ENCODE assay signal across 19 cellular contexts in genomic region chr7:141568227-141568626, GRCh38. TPM values are rescaled to one million over a fixed set of nuclear protein-coding genes. Genes with fewer than 3 reads are reported as not detected.
DNase-seq lines count a peak whose midpoint lies in the region; ATAC-seq, FAIRE-seq and TF ChIP-seq lines count a peak whose summit lies in the region.
"Had no signal": no experiment of that assay in that cellular context is flagged by ENCODE, and none has a peak within 500 bp of the region (broad histone marks: within the 10 kb centered on the region; RNA-seq: fewer than 3 reads in every experiment).

No MANE protein-coding gene starts in this region.

- H3K4me3 ChIP-seq in HepG2 (replicated peaks in 1 of 3; ENCODE audit: insufficient read depth in 1 of 3, low read depth in 2 of 3, low read length in 3 of 3) = no peak overlapping the region
- H3K4me3 ChIP-seq: GM23338, K562 had no signal

- H4K5ac ChIP-seq in H9 (ENCODE audit: insufficient read length, low read depth, low read length) = no peak overlapping the region

- TF ChIP-seq CTCF in H9 (conservative IDR thresholded peaks at IDR 0.05) (no peak), HepG2 (CRISPR knock-in tag; IDR thresholded peaks at IDR 0.05) (no peak)

- no peak overlapping the region for H4K8ac ChIP-seq in H9 (replicated peaks; ENCODE audit: insufficient read length, low read depth, low read length)

- no peaks in the 10 kb centered on the region for H3K4me1 ChIP-seq in H9 (ENCODE audit: insufficient read depth, low read length)
- no peaks in the 10 kb centered on the region for H3K4me1 ChIP-seq in HepG2 (ENCODE audit: insufficient read depth, low read length)

- intact Hi-C loops in HepG2 (cut with micrococcal nuclease; ENCODE audit: unreplicated experiment) = no loop called here

- H3K36me3 Mint-ChIP-seq in H9 (ENCODE audit: insufficient read depth in 1 of 3, low read depth in 3 of 3) = peaks cover 5 to 18% (median 12%) of the 10 kb centered on the region in 3 experiments; a peak in 5 of 7 replicates
- H3K36me3 Mint-ChIP-seq in natural killer cell treated with Interleukin-12 subunit alpha and Interleukin-12 subunit beta and Interleukin-15 and Interleukin-18, amount 100 ng/mL, for 72 hours = peaks cover 65% of the 10 kb centered on the region

- no peak overlapping the region for H2AK5ac ChIP-seq in H9 (ENCODE audit: insufficient read length, low read length)

- H3K27me3 Mint-ChIP-seq in H9 (ENCODE audit: low read depth) = no peaks in the 10 kb centered on the region
- no peaks in the 10 kb centered on the region for H3K27me3 Mint-ChIP-seq in natural killer cell treated with Interleukin-12 subunit alpha and Interleukin-12 subunit beta and Interleukin-15 and Interleukin-18, amount 100 ng/mL, for 72 hours

- no peaks in the 10 kb centered on the region for H3K9me3 ChIP-seq in H9 (ENCODE audit: control insufficient read depth, low read depth, low read length)
- H3K9me3 ChIP-seq in HepG2 (ENCODE audit: low read length) = no peaks in the 10 kb centered on the region

- TF ChIP-seq EP300 in HepG2 (IDR thresholded peaks at IDR 0.05; ENCODE audit: low read depth in 2 of 2, low read length in 2 of 2) (no peak), HepG2 (CRISPR knock-in tag; IDR thresholded peaks at IDR 0.05; ENCODE audit: borderline replicate concordance) (no peak)

- H4K20me1 ChIP-seq in H9 (ENCODE audit: control insufficient read depth, insufficient read depth, insufficient read length) (no peaks in the 10 kb centered on the region), HepG2 (ENCODE audit: insufficient read depth, low read length) (no peaks in the 10 kb centered on the region)

- no TSS peak for BruUV-seq in HepG2 (replicated peaks; lab: Mats Ljungman, UMichigan)

- no peak for DNase-seq in H9
- DNase-seq in astrocyte of the hippocampus (ENCODE audit: low read depth, low spot score) = peak; percentile 11
- DNase-seq in globus pallidus (ENCODE audit: low spot score) = peak; percentile 31
- peak; percentile 6 for DNase-seq in midbrain (lab: John Stamatoyannopoulos, UW)
- no peak for DNase-seq in HepG2 (ENCODE audit: low spot score)
- no peak for DNase-seq in natural killer cell treated with Interleukin-12 subunit alpha and Interleukin-12 subunit beta and Interleukin-15 and Interleukin-18, amount 100 ng/mL, for 72 hours (ENCODE audit: low spot score)
- no peak for DNase-seq in stimulated activated CD4-positive, alpha-beta T cell treated with anti-CD3 and anti-CD28 coated beads, Interleukin-4, amount 100 ng/mL, for 1 hour
- DNase-seq: ACHN, DMS79 treated with DMSO at 0.1 percent for 48 hours, NCI-H1092 treated with DMSO at 0.1 percent for 48 hours, NCI-H2081, NCI-H2171 treated with DMSO at 0.1 percent for 48 hours, OCI-M1, SHP77 treated with DMSO at 0.1 percent for 48 hours had no signal

- WGBS in H9 (ENCODE audit: extremely low coverage, insufficient read length, low lambda C conversion rate) = no CpG with 5 or more reads among the region's 4 CpGs
- WGBS in HepG2 (ENCODE audit: low lambda C conversion rate) = 100% methylated on average over 4 of the region's 4 CpGs

- no peaks in the 10 kb centered on the region for H3K9me3 Mint-ChIP-seq in H9
- peaks cover 6% of the 10 kb centered on the region for H3K9me3 Mint-ChIP-seq in natural killer cell treated with Interleukin-12 subunit alpha and Interleukin-12 subunit beta and Interleukin-15 and Interleukin-18, amount 100 ng/mL, for 72 hours
- H3K9me3 Mint-ChIP-seq: GM23338 had no signal

- H3K9ac ChIP-seq in H9 (ENCODE audit: extremely low read depth, insufficient read length, low read length) = no peak overlapping the region
- no peak overlapping the region for H3K9ac ChIP-seq in HepG2 (ENCODE audit: insufficient read depth, low read depth, low read length)

- H2BK15ac ChIP-seq in H9 (ENCODE audit: low read depth, low read length) = no peak overlapping the region

- H3K79me2 ChIP-seq in H9 (ENCODE audit: insufficient read depth, low read length) (no peaks in the 10 kb centered on the region), HepG2 (ENCODE audit: insufficient read depth, low read length) (no peaks in the 10 kb centered on the region)

- H3K27ac Mint-ChIP-seq in H9 = peak overlapping the region in 2 of 3 experiments; percentile 34 to 41; a peak in 1 of 7 replicates
- H3K27ac Mint-ChIP-seq in natural killer cell treated with Interleukin-12 subunit alpha and Interleukin-12 subunit beta and Interleukin-15 and Interleukin-18, amount 100 ng/mL, for 72 hours = peak overlapping the region in 1 of 2 donors; percentile 97
- H3K27ac Mint-ChIP-seq: GM23338 had no signal

- no peaks in the 10 kb centered on the region for H3K79me1 ChIP-seq in H9 (ENCODE audit: insufficient read depth, low read depth, low read length, poor library complexity, severe bottlenecking)

- no peak overlapping the region for H3K56ac ChIP-seq in H9 (ENCODE audit: insufficient read length, low read depth, low read length)

- H3K27me3 ChIP-seq in H9 (ENCODE audit: insufficient read depth, low read length) = no peaks in the 10 kb centered on the region
- no peaks in the 10 kb centered on the region for H3K27me3 ChIP-seq in HepG2 (ENCODE audit: control insufficient read depth in 1 of 2, insufficient read depth in 2 of 2, low read length in 2 of 2)

- H2BK120ac ChIP-seq in H9 (ENCODE audit: low read depth, low read length, poor library complexity, severe bottlenecking) = no peak overlapping the region

- H3K4me3 Mint-ChIP-seq in H9 = no peak overlapping the region
- H3K4me3 Mint-ChIP-seq in natural killer cell treated with Interleukin-12 subunit alpha and Interleukin-12 subunit beta and Interleukin-15 and Interleukin-18, amount 100 ng/mL, for 72 hours = no peak overlapping the region
- H3K4me3 Mint-ChIP-seq: GM23338 had no signal

- H3K27ac ChIP-seq in H9 (ENCODE audit: insufficient read length, low read depth, low read length) (no peak overlapping the region), HepG2 (ENCODE audit: extremely low read length, insufficient read depth, low read length) (no peak overlapping the region)
- H3K27ac ChIP-seq: C4-2B had no signal

- in situ Hi-C loops in HepG2 (cut with HindIII; ENCODE audit: extremely low pct_ligation_motif_present, low pct_unique_long_range_greater_than_20kb) = no loop called here

- no peak for TF ChIP-seq POLR2A in HepG2 (IDR thresholded peaks at IDR 0.05; ENCODE audit: insufficient read depth in 1 of 2, low read depth in 2 of 2, low read length in 2 of 2)

- CTCF ChIA-PET in HepG2 (lab: Yijun Ruan, JAX; ENCODE audit: low intra/inter-chr PET ratio, low total read pairs) = no interaction called here

- no peak overlapping the region for H3K14ac ChIP-seq in H9 (ENCODE audit: insufficient read depth, low read length)

- H3K18ac ChIP-seq in H9 (ENCODE audit: insufficient read length, low read depth, low read length) = no peak overlapping the region

- POLR2A ChIA-PET in HepG2 (lab: Yijun Ruan, JAX) = no interaction called here

- H2AFZ ChIP-seq in H9 (ENCODE audit: low read length) (no peak overlapping the region), HepG2 (ENCODE audit: low read length) (no peak overlapping the region)
- H2AFZ ChIP-seq: GM23338 had no signal

- H2BK20ac ChIP-seq in H9 (ENCODE audit: low read depth, low read length, poor library complexity, severe bottlenecking) = no peak overlapping the region

- FAIRE-seq in HepG2 (lab: Jason Lieb, UNC) = no peak
- FAIRE-seq: K562 had no signal

- peaks cover 12 to 19% of the 10 kb centered on the region in 2 experiments for H3K4me1 Mint-ChIP-seq in H9
- H3K4me1 Mint-ChIP-seq in natural killer cell treated with Interleukin-12 subunit alpha and Interleukin-12 subunit beta and Interleukin-15 and Interleukin-18, amount 100 ng/mL, for 72 hours (ENCODE audit: low read depth in 2 of 2) = peaks cover 60 to 61% of the 10 kb centered on the region in 2 donors

- no peak overlapping the region for H3T11ph ChIP-seq in H9 (ENCODE audit: low read length)

- no peak overlapping the region for H2BK5ac ChIP-seq in H9 (ENCODE audit: insufficient read length, low read length)

- no peak overlapping the region for H2BK12ac ChIP-seq in H9 (ENCODE audit: insufficient read length, low read depth, low read length)

- H3K36me3 ChIP-seq in HepG2 (replicated peaks in 1 of 2; ENCODE audit: control insufficient read depth in 1 of 2, insufficient read depth in 2 of 2, low read length in 2 of 2) = peaks cover 3 to 21% of the 10 kb centered on the region in 2 experiments; a peak in 4 of 5 replicates

- H3K23ac ChIP-seq in H9 (ENCODE audit: insufficient read length, low read depth, low read length) = no peak overlapping the region

- no peak for ATAC-seq in HepG2
- no peak for ATAC-seq in natural killer cell treated with Interleukin-12 subunit alpha and Interleukin-12 subunit beta and Interleukin-15 and Interleukin-18, amount 100 ng/mL, for 72 hours
- ATAC-seq: GM23338, HCT116, K562, SK-N-SH treated with all-trans-retinoic acid at 6 μM for 48 hours had no signal

- H4K91ac ChIP-seq in H9 (ENCODE audit: insufficient read length, low read depth, low read length) = no peak overlapping the region

- H3K4me2 ChIP-seq in H9 (ENCODE audit: insufficient read depth, insufficient read length, low read length) = no peak overlapping the region
- no peak overlapping the region for H3K4me2 ChIP-seq in HepG2 (ENCODE audit: low read depth, low read length)
- H3K4me2 ChIP-seq: GM23338 had no signal

- TF ChIP-seq RAD21 in HepG2 (CRISPR knock-in tag; IDR thresholded peaks at IDR 0.05) = no peak

- no peak overlapping the region for H3K4ac ChIP-seq in H9 (ENCODE audit: low read depth, low read length)

- H3K23me2 ChIP-seq in H9 (ENCODE audit: insufficient read length, low read depth, low read length, poor library complexity, severe bottlenecking) = no peaks in the 10 kb centered on the region

RNA-seq across cellular contexts. Expression of gene AGK, which starts 17.0 kb away (rescaled TPM):
- total RNA-seq in H9 (2021) (30.6 and 35.1 TPM in 2 replicates), HepG2 (2016; rRNA removed; fragmentation: Illumina TruSeq; extraction: Trizol) (30.1 and 35.7 TPM in 2 replicates)
- total RNA-seq in HepG2 (2016; cell fraction: cytosol; rRNA removed; fragmentation: Illumina TruSeq; extraction: Trizol; ENCODE audit: low read depth) = 8.3 and 10.1 TPM in 2 replicates
- total RNA-seq in HepG2 (2016; cell fraction: insoluble cytoplasmic fraction; rRNA removed; fragmentation: Illumina TruSeq; extraction: Trizol) = 29.0 and 32.8 TPM in 2 replicates
- total RNA-seq in HepG2 (2016; cell fraction: membrane; rRNA removed; fragmentation: Illumina TruSeq; extraction: Trizol) = 8.3 and 8.7 TPM in 2 replicates
- 36.4 and 41.9 TPM in 2 replicates for total RNA-seq in HepG2 (2016; cell fraction: nucleus; rRNA removed; fragmentation: Illumina TruSeq; extraction: Trizol)
- 20.9 and 23.7 TPM in 2 replicates for polyA plus RNA-seq in HepG2 (2011; rRNA removed)
- polyA plus RNA-seq in HepG2 (2011; cell fraction: cytosol; rRNA removed) = 18.7 and 21.4 TPM in 2 replicates
- polyA plus RNA-seq in HepG2 (2011; cell fraction: nucleus; rRNA removed) = 21.5 and 24.3 TPM in 2 replicates
- 12.5 and 14.3 TPM in 2 replicates for polyA plus RNA-seq in HepG2 (2012)
- polyA plus RNA-seq in HepG2 (2016; cell fraction: cytosol; fragmentation: Illumina TruSeq; extraction: Trizol; ENCODE audit: low read depth) = 1.9 and 2.6 TPM in 2 replicates
- polyA plus RNA-seq in HepG2 (2016; cell fraction: insoluble cytoplasmic fraction; fragmentation: Illumina TruSeq; extraction: Trizol; ENCODE audit: low read depth) = 31.6 and 32.2 TPM in 2 replicates
- 3.6 and 4.4 TPM in 2 replicates for polyA plus RNA-seq in HepG2 (2016; cell fraction: membrane; fragmentation: Illumina TruSeq; extraction: Trizol; ENCODE audit: low read depth)
- polyA plus RNA-seq in HepG2 (2016; cell fraction: nucleus; fragmentation: Illumina TruSeq; extraction: Trizol; ENCODE audit: insufficient read depth, low read depth) = 33.3 and 39.0 TPM in 2 replicates
- 18.0 and 21.0 TPM in 2 replicates for polyA minus RNA-seq in HepG2 (2011; rRNA and poly(A)+ RNA removed; ENCODE audit: low replicate concordance)
- polyA minus RNA-seq in HepG2 (2011; cell fraction: cytosol; rRNA and poly(A)+ RNA removed) = 10.2 and 13.3 TPM in 2 replicates
- 68.8 and 69.6 TPM in 2 replicates for polyA minus RNA-seq in HepG2 (2011; cell fraction: nucleus; rRNA and poly(A)+ RNA removed)
- 100 to 1,000 TPM in 1 of 2 donors, 10 to 100 TPM in 1; 86.9 to 140 TPM for total RNA-seq in natural killer cell treated with Interleukin-12 subunit alpha and Interleukin-12 subunit beta and Interleukin-15 and Interleukin-18, amount 100 ng/mL, for 72 hours

Comparison
In these comparisons a context has a peak if more than half of its experiments do, and no peak if none do; other contexts are left out.
1. DNase-seq: peak in astrocyte of the hippocampus (single experiment), globus pallidus (single experiment) and midbrain (single experiment); none in H9 (single experiment), HepG2 (single experiment), natural killer cell treated with Interleukin-12 subunit alpha and Interleukin-12 subunit beta and Interleukin-15 and Interleukin-18, amount 100 ng/mL, for 72 hours (single experiment) and stimulated activated CD4-positive, alpha-beta T cell treated with anti-CD3 and anti-CD28 coated beads, Interleukin-4, amount 100 ng/mL, for 1 hour (single experiment).